Comparison of ENCODE assay signal across 21 cellular contexts in the genomic region with DNA sequence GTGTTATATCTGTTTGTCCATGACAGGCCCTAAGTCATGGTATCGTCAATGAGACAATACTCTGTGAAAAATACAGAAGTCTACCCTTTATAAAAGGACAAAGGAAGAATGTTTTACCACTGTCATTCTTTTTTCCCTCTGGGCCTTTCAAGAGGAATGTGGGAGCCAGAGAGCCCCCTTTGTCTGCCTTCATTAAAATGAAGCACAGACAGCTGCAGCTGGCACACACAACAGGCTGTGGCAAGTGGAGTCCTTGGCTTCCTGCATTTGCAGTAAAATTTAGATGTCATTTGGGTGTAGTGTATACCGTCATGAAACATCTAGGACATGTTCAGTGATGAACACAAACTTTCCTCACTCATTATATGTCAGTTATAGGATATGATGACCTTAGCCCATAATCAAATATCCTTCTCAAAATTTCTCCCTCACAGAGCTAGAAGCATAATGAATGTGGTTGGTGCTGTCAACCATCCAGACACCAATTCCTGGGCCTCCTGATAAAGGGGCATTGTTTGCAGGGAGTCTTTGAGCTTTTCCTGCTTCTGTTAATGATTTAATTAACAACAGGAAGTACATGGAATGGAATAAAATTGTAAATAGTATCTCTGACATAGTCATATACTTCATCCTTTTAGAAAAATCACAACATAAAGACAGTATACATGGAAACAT.
DNase-seq lines count a peak whose midpoint lies in the region; ATAC-seq, FAIRE-seq and TF ChIP-seq lines count a peak whose summit lies in the region.
"Had no signal": no experiment of that assay in that cellular context is flagged by ENCODE, and none has a peak within 500 bp of the region (broad histone marks: within the 10 kb centered on the region; RNA-seq: fewer than 3 reads in every experiment).

No MANE protein-coding gene starts in this region.

- DNase-seq in NCI-H1105 treated with DMSO at 0.1 percent for 48 hours (lab: John Stamatoyannopoulos, UW): peak; percentile 37
- no peak for DNase-seq in NCI-H1105 (lab: John Stamatoyannopoulos, UW)
- peak; percentile 30 for DNase-seq in inferior parietal cortex (ENCODE audit: extremely low spot score)
- peak; percentile 8 for DNase-seq in small intestine
- no peak for DNase-seq in natural killer cell
- no peak for DNase-seq in AML-193 (lab: John Stamatoyannopoulos, UW)
- DNase-seq: activated CD4-positive, alpha-beta T cell treated with anti-CD3 and anti-CD28 coated beads, Interleukin-2, amount 50 U/mL, for 1 hour; activated CD8-positive, alpha-beta memory T cell treated with anti-CD3 and anti-CD28 coated beads, Interleukin-2, amount 50 U/mL, for 48 hours; activated effector memory CD4-positive, alpha-beta T cell treated with Interleukin-2 at 50 U/mL for 16 hours; dermis blood vessel endothelial cell; GOT3; left ventricle myocardium superior; NCI-H187; NCI-H510A; ovary; stimulated activated CD4-positive, alpha-beta T cell treated with anti-CD3 and anti-CD28 coated beads, Interleukin-2, amount 100 ng/mL, for 48 hours had no signal

- no peaks in the 10 kb centered on the region for H3K36me3 ChIP-seq in small intestine (ENCODE audit: control insufficient read depth in 2 of 2, insufficient read depth in 2 of 2, low read length in 2 of 2)
- H3K36me3 ChIP-seq: ovary had no signal

- FAIRE-seq in small intestine (lab: Jason Lieb, UNC): no peak

- peaks cover 10% of the 10 kb centered on the region for H3K36me3 Mint-ChIP-seq in natural killer cell

- H3K27me3 Mint-ChIP-seq in natural killer cell (ENCODE audit: low read depth in 2 of 2): no peaks in the 10 kb centered on the region

- no peak overlapping the region for H3K4me3 Mint-ChIP-seq in natural killer cell

- 63 to 90% (median 83%) methylated on average over 2 of the region's 2 CpGs for WGBS in small intestine, 3 donors

- TF ChIP-seq CTCF in VCaP (conservative IDR thresholded peaks at IDR 0.05) (no peak), natural killer cell (IDR thresholded peaks at IDR 0.05) (no peak)

- ATAC-seq in HG03097 (IDR thresholded peaks at IDR 0.05; ENCODE audit: low FRiP score, unreplicated experiment) (no peak), natural killer cell (no peak)
- ATAC-seq: left ventricle myocardium superior had no signal

- peak overlapping the region; percentile 39 for H3K27ac ChIP-seq in VCaP
- no peak overlapping the region for H3K27ac ChIP-seq in small intestine (ENCODE audit: low read depth in 1 of 2, low read length in 1 of 2)
- H3K27ac ChIP-seq: 22Rv1, BLaER1, cardiac muscle cell, ovary had no signal

- no peaks in the 10 kb centered on the region for H3K9me3 Mint-ChIP-seq in natural killer cell

- no peaks in the 10 kb centered on the region for H3K27me3 ChIP-seq in small intestine (ENCODE audit: control insufficient read depth in 2 of 2, insufficient read depth in 2 of 2, low read length in 2 of 2)
- H3K27me3 ChIP-seq: BLaER1, cardiac muscle cell, ovary had no signal

- H3K9me3 ChIP-seq in small intestine (ENCODE audit: control insufficient read depth, low read depth): no peaks in the 10 kb centered on the region
- H3K9me3 ChIP-seq: BLaER1, ovary had no signal

- H3K4me1 Mint-ChIP-seq in natural killer cell: peaks cover 3 to 6% of the 10 kb centered on the region in 2 donors

- H3K27ac Mint-ChIP-seq in natural killer cell: peak overlapping the region in 1 of 2 donors; percentile 25

- H3K4me1 ChIP-seq in small intestine (ENCODE audit: control insufficient read depth in 2 of 2, insufficient read depth in 1 of 2, low read depth in 1 of 2, low read length in 1 of 2): peaks cover 0 to 4% of the 10 kb centered on the region in 2 donors
- H3K4me1 ChIP-seq: BLaER1 had no signal

- intact Hi-C loops in natural killer cell (cut with micrococcal nuclease): no loop called here

- no peak overlapping the region for H3K4me3 ChIP-seq in small intestine (ENCODE audit: low read depth in 1 of 2, low read length in 2 of 2)
- H3K4me3 ChIP-seq: BLaER1, cardiac muscle cell, ovary had no signal

Comparison
In these comparisons a context has a peak if more than half of its experiments do, and no peak if none do; other contexts are left out.
1. DNase-seq: peak in NCI-H1105 treated with DMSO at 0.1 percent for 48 hours (single experiment), inferior parietal cortex (single experiment) and small intestine (single experiment); none in NCI-H1105 (single experiment), natural killer cell (single experiment) and AML-193 (0 of 2).